In the genomic region with DNA sequence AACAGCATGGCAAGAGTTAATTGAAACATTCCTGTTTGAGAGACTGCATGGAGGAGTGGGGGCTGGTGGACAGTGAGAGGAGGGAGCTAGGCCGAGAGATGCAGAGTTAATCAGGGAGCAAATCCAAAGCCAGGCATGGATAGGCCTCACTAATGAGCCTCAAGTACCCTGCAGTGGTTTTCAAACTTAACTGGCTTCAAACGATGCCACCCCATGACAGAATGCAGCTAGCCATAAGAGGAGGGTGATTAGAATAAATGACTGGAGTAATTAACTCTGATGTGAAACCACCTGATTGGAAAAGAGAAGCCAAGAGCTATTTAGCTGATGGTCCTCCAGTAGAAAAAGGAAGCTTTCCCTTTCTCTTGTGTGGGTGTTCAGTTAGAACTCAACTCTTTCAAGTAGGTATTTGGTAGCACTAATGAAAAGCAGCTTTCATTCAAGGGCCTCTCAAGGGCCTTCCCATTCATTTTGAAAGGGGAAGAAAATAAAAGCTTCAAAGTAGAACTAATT, we compare ENCODE assay signal across 10 cellular contexts.
DNase-seq lines count a peak whose midpoint lies in the region; ATAC-seq and TF ChIP-seq lines count a peak whose summit lies in the region.
"Had no signal": no experiment of that assay in that cellular context is flagged by ENCODE, and none has a peak within 500 bp of the region (broad histone marks: within the 10 kb centered on the region; RNA-seq: fewer than 3 reads in every experiment).

No MANE protein-coding gene starts in this region.

- H3K27ac ChIP-seq in iPS-20b (ENCODE audit: low read length), result no peak overlapping the region
- H3K27ac ChIP-seq: KMS-11 had no signal

- H3K9ac ChIP-seq in iPS-20b (ENCODE audit: low read depth, low read length), result no peak overlapping the region
- H3K9ac ChIP-seq: KMS-11 had no signal

- in situ Hi-C loops in HAP-1 (cut with MboI; ENCODE audit: low sequenced_read_pairs), result no loop called here

- no peaks in the 10 kb centered on the region for H3K36me3 ChIP-seq in GM06990 (ENCODE audit: control insufficient read depth, insufficient read depth, low read length)
- H3K36me3 ChIP-seq in HAP-1 (replicated peaks), result no peaks in the 10 kb centered on the region
- H3K36me3 ChIP-seq in iPS-20b (ENCODE audit: insufficient read depth, low read depth, low read length), result no peaks in the 10 kb centered on the region

- H3K27me3 ChIP-seq in GM06990 (replicated peaks; ENCODE audit: control insufficient read depth, insufficient read depth, low read length) (no peaks in the 10 kb centered on the region), HAP-1 (ENCODE audit: low read depth) (no peaks in the 10 kb centered on the region), iPS-20b (ENCODE audit: insufficient read depth, low read length) (peaks cover 30% of the 10 kb centered on the region)

- ATAC-seq in GM21737 (IDR thresholded peaks at IDR 0.05; ENCODE audit: unreplicated experiment), result no peak

- DNase-seq in GM06990 (ENCODE audit: extremely low read depth, insufficient read length) (peak; percentile 38), HAP-1 (ENCODE audit: low spot score in 2 of 2) (peak; percentile 51 to 79), NCI-H2107 treated with DMSO at 0.1 percent for 48 hours (lab: John Stamatoyannopoulos, UW; ENCODE audit: unreplicated experiment) (peak; percentile 96), HuH-7 (ENCODE audit: low spot score) (no peak), NCI-H1048 (lab: John Stamatoyannopoulos, UW) (no peak), COLO668 (lab: John Stamatoyannopoulos, UW; ENCODE audit: unreplicated experiment) (no peak)
- DNase-seq: activated CD4-positive, alpha-beta T cell treated with anti-CD3 and anti-CD28 coated beads for 48 hours had no signal

- H3K4me3 ChIP-seq in GM06990 (replicated peaks; ENCODE audit: low read depth, low read length), result no peak overlapping the region
- H3K4me3 ChIP-seq in HAP-1, result no peak overlapping the region
- H3K4me3 ChIP-seq in iPS-20b (ENCODE audit: low read length), result peak overlapping the region; percentile 47; the same call in 1 of the 2 replicates

- H3K9me3 ChIP-seq in HAP-1 (no peaks in the 10 kb centered on the region), iPS-20b (ENCODE audit: insufficient read depth, low read depth, low read length) (no peaks in the 10 kb centered on the region)

- H3K4me1 ChIP-seq in HAP-1 (peaks cover 40% of the 10 kb centered on the region), iPS-20b (ENCODE audit: insufficient read depth, low read length) (peaks cover 20% of the 10 kb centered on the region; the same call in 1 of the 2 replicates)

- TF ChIP-seq CTCF in GM06990 (IDR thresholded peaks at IDR 0.05; ENCODE audit: insufficient read depth, low read length, poor library complexity, severe bottlenecking), result no peak

Comparison
In these comparisons a context has a peak if more than half of its experiments do, and no peak if none do; other contexts are left out.
1. DNase-seq: peak in GM06990 (single experiment), HAP-1 (2 of 2) and NCI-H2107 treated with DMSO at 0.1 percent for 48 hours (single experiment); none in HuH-7 (single experiment), NCI-H1048 (single experiment) and COLO668 (single experiment).